ENCODE assay signal across 33 cellular contexts in genomic region chr3:17422636-17423035, GRCh38.
"Had no signal": no experiment of that assay in that cellular context is flagged by ENCODE, and none has a peak within 500 bp of the region (broad histone marks: within the 10 kb centered on the region; RNA-seq: fewer than 3 reads in every experiment).

No MANE protein-coding gene starts in this region.

- H3K27me3 ChIP-seq: adrenal gland, ascending aorta, body of pancreas, brain microvascular endothelial cell, breast epithelium, cardiac muscle cell had no signal

- H3K9me3 ChIP-seq: adrenal gland, ascending aorta, body of pancreas, breast epithelium had no signal

- FAIRE-seq: astrocyte, bronchial epithelial cell had no signal

- H3K36me3 ChIP-seq: adrenal gland, ascending aorta, brain microvascular endothelial cell, breast epithelium, cardiac muscle cell had no signal

- H3K4me3 ChIP-seq: adrenal gland, ascending aorta, body of pancreas, breast epithelium, cardiac muscle cell had no signal

- H3K4me1 ChIP-seq: ascending aorta, breast epithelium had no signal

- H3K27ac ChIP-seq: adrenal gland, ascending aorta, body of pancreas, brain microvascular endothelial cell, breast epithelium, cardiac muscle cell had no signal

- ATAC-seq: activated naive CD4-positive, alpha-beta T cell treated with anti-CD3 and anti-CD28 coated beads, Interleukin-2, amount 50 U/mL, for 72 hours; activated naive CD8-positive, alpha-beta T cell treated with anti-CD3 and anti-CD28 coated beads, Interleukin-2, amount 50 U/mL, for 24 hours; activated T-cell treated with anti-CD3 and anti-CD28 coated beads, Interleukin-2, amount 50 U/mL, for 4 hours; activated T-cell treated with anti-CD3 and anti-CD28 coated beads, Interleukin-2, amount 50 U/mL, for 72 hours; activated T-helper 17 cell treated with anti-CD3 and anti-CD28 coated beads, Interleukin-2, amount 50 U/mL, for 72 hours; body of pancreas had no signal

- DNase-seq: activated effector memory CD4-positive, alpha-beta T cell treated with anti-CD3 and anti-CD28 coated beads, Interleukin-2, amount 50 U/mL, for 16 hours; activated effector memory CD4-positive, alpha-beta T cell treated with Interleukin-2 at 50 U/mL for 16 hours; activated gamma-delta T cell; activated gamma-delta T cell treated with Interleukin-2 at 50 U/mL for 16 hours; activated naive CD4-positive, alpha-beta T cell; activated naive CD4-positive, alpha-beta T cell treated with anti-CD3 and anti-CD28 coated beads for 36 hours; activated naive CD4-positive, alpha-beta T cell treated with anti-CD3 and anti-CD28 coated beads, Interleukin-2, amount 10 ng/mL, durations not matched to agents 7 days and 5 days; activated naive CD4-positive, alpha-beta T cell treated with anti-CD3 and anti-CD28 coated beads, Interleukin-2, amount 50 U/mL, for 16 hours; activated naive CD4-positive, alpha-beta T cell treated with Interleukin-2 at 50 U/mL for 16 hours; activated naive CD8-positive, alpha-beta T cell treated with anti-CD3 and anti-CD28 coated beads for 36 hours; activated naive CD8-positive, alpha-beta T cell treated with anti-CD3 and anti-CD28 coated beads, Interleukin-2, amount 10 ng/mL, durations not matched to agents 7 days and 5 days; activated naive CD8-positive, alpha-beta T cell treated with anti-CD3 and anti-CD28 coated beads, Interleukin-2, amount 50 U/mL, for 24 hours; activated T-cell treated with anti-CD3 and anti-CD28 coated beads, Interleukin-2, amount 50 U/mL, for 24 hours; activated T-cell treated with anti-CD3 and anti-CD28 coated beads, Interleukin-2, amount 50 U/mL, for 4 hours; activated T-cell treated with anti-CD3 and anti-CD28 coated beads, Interleukin-2, amount 50 U/mL, for 48 hours; activated T-cell treated with anti-CD3 and anti-CD28 coated beads, Interleukin-2, amount 50 U/mL, for 72 hours; adrenal gland; amniotic stem cell; amygdala; anterior cingulate cortex; aorta; body of pancreas; brain microvascular endothelial cell; caudate nucleus; central memory CD4-positive, alpha-beta T cell; cerebellar nuclear complex had no signal
